In genomic region chr2:215683295-215683694, GRCh38 we compare ENCODE assay signal across 29 cellular contexts.
"Had no signal": no experiment of that assay in that cellular context is flagged by ENCODE, and none has a peak within 500 bp of the region (broad histone marks: within the 10 kb centered on the region; RNA-seq: fewer than 3 reads in every experiment).

No MANE protein-coding gene starts in this region.

- H3K27ac Mint-ChIP-seq: activated CD4-positive, alpha-beta T cell treated with anti-CD3 and anti-CD28 coated beads for 36 hours; activated CD4-positive, alpha-beta T cell treated with anti-CD3 and anti-CD28 coated beads, Interleukin-2, amount 10 ng/mL, durations not matched to agents 7 days and 5 days; activated CD8-positive, alpha-beta T cell treated with anti-CD3 and anti-CD28 coated beads, Interleukin-2, amount 10 ng/mL, durations not matched to agents 7 days and 5 days; activated naive CD4-positive, alpha-beta T cell treated with anti-CD3 and anti-CD28 coated beads, Interleukin-2, amount 50 U/mL, for 24 hours; activated naive CD8-positive, alpha-beta T cell treated with anti-CD3 and anti-CD28 coated beads, Interleukin-2, amount 10 ng/mL, durations not matched to agents 7 days and 5 days; activated T-cell treated with anti-CD3 and anti-CD28 coated beads, Interleukin-2, amount 50 U/mL, for 24 hours; activated T-helper 2 cell treated with anti-CD3 and anti-CD28 coated beads, Interferon-gamma antibody, Interleukin-2, Interleukin-4, amounts not matched to agents 10 μg/mL and 5 μg/mL and 100 μg/mL, durations not matched to agents 14 hours and 24 hours and 36 hours; T-helper 1 cell treated with Interleukin-12 subunit alpha and Interleukin-12 subunit beta and Interleukin-4 antibody, amounts not matched to agents 30 μg/mL and 1 μg/mL, for 36 hours; T-helper 2 cell treated with Interferon-gamma antibody and Interleukin-4, amounts not matched to agents 5 μg/mL and 100 μg/mL, for 36 hours had no signal

- H3K4me3 Mint-ChIP-seq: activated CD4-positive, alpha-beta T cell treated with anti-CD3 and anti-CD28 coated beads for 36 hours; activated CD4-positive, alpha-beta T cell treated with anti-CD3 and anti-CD28 coated beads, Interleukin-2, amount 10 ng/mL, durations not matched to agents 7 days and 5 days; activated CD8-positive, alpha-beta T cell treated with anti-CD3 and anti-CD28 coated beads, Interleukin-2, amount 10 ng/mL, durations not matched to agents 7 days and 5 days; activated naive CD4-positive, alpha-beta T cell treated with anti-CD3 and anti-CD28 coated beads, Interleukin-2, amount 50 U/mL, for 24 hours; activated naive CD8-positive, alpha-beta T cell treated with anti-CD3 and anti-CD28 coated beads, Interleukin-2, amount 10 ng/mL, durations not matched to agents 7 days and 5 days; activated T-cell treated with anti-CD3 and anti-CD28 coated beads, Interleukin-2, amount 50 U/mL, for 24 hours; T-helper 1 cell treated with Interleukin-12 subunit alpha and Interleukin-12 subunit beta and Interleukin-4 antibody, amounts not matched to agents 30 μg/mL and 1 μg/mL, for 36 hours; T-helper 2 cell treated with Interferon-gamma antibody and Interleukin-4, amounts not matched to agents 5 μg/mL and 100 μg/mL, for 36 hours had no signal

- H3K9me3 ChIP-seq: ascending aorta, Peyer's patch, SK-N-SH had no signal

- H3K4me2 ChIP-seq: SK-N-SH had no signal

- H3K36me3 ChIP-seq: ascending aorta, Peyer's patch, SJSA1 had no signal

- H3K4me1 ChIP-seq: ascending aorta, Peyer's patch had no signal

- H3K27me3 ChIP-seq: ascending aorta, Peyer's patch, SJSA1 had no signal

- H3K9ac ChIP-seq: SK-N-SH had no signal

- H3K27me3 Mint-ChIP-seq: activated CD4-positive, alpha-beta T cell treated with anti-CD3 and anti-CD28 coated beads for 36 hours; activated naive CD4-positive, alpha-beta T cell treated with anti-CD3 and anti-CD28 coated beads, Interleukin-2, amount 50 U/mL, for 24 hours; activated T-cell treated with anti-CD3 and anti-CD28 coated beads, Interleukin-2, amount 50 U/mL, for 24 hours had no signal

- DNase-seq: activated CD4-positive, alpha-beta T cell treated with anti-CD3 and anti-CD28 coated beads for 36 hours; activated CD4-positive, alpha-beta T cell treated with anti-CD3 and anti-CD28 coated beads, Interleukin-2, amount 10 ng/mL, durations not matched to agents 7 days and 5 days; activated CD4-positive, alpha-beta T cell treated with anti-CD3 and anti-CD28 coated beads, Interleukin-2, amount 50 U/mL, for 48 hours; activated CD8-positive, alpha-beta T cell treated with anti-CD3 and anti-CD28 coated beads, Interleukin-2, amount 10 ng/mL, durations not matched to agents 7 days and 5 days; activated gamma-delta T cell; activated naive CD4-positive, alpha-beta T cell treated with Interleukin-2 at 50 U/mL for 16 hours; activated naive CD8-positive, alpha-beta T cell treated with anti-CD3 and anti-CD28 coated beads, Interleukin-2, amount 10 ng/mL, durations not matched to agents 7 days and 5 days; activated T-cell treated with anti-CD3 and anti-CD28 coated beads, Interleukin-2, amount 50 U/mL, for 24 hours; amygdala; NCI-H1105; NCI-H1436; NCI-H1694; NCI-H2029; NCI-H2171; NCI-H510A; NCI-H526; NCI-H748 treated with DMSO at 0.1 percent for 48 hours; NK-92 treated with Interleukin-12 subunit alpha and Interleukin-12 subunit beta, amount 100 ng/mL, for 24 hours; PC-3; Peyer's patch; RPMI8226; SHP77 treated with DMSO at 0.1 percent for 48 hours; SK-N-SH had no signal

- H3K36me3 Mint-ChIP-seq: activated naive CD4-positive, alpha-beta T cell treated with anti-CD3 and anti-CD28 coated beads, Interleukin-2, amount 50 U/mL, for 24 hours had no signal

- H3K27ac ChIP-seq: ascending aorta, Peyer's patch, SJSA1 had no signal

- H3K4me3 ChIP-seq: ascending aorta, Peyer's patch, SJSA1 had no signal

- ATAC-seq: activated CD4-positive, alpha-beta T cell treated with anti-CD3 and anti-CD28 coated beads for 36 hours; activated CD8-positive, alpha-beta T cell treated with anti-CD3 and anti-CD28 coated beads, Interleukin-2, amount 10 ng/mL, durations not matched to agents 7 days and 5 days; PC-3 had no signal
